15 cellular contexts compared by ENCODE assay signal in genomic region chr7:30921951-30922401, GRCh38. TPM values are rescaled to one million over a fixed set of nuclear protein-coding genes. Genes with fewer than 3 reads are reported as not detected.
DNase-seq lines count a peak whose midpoint lies in the region; ATAC-seq and TF ChIP-seq lines count a peak whose summit lies in the region.
"Had no signal": no experiment of that assay in that cellular context is flagged by ENCODE, and none has a peak within 500 bp of the region (broad histone marks: within the 10 kb centered on the region; RNA-seq: fewer than 3 reads in every experiment).

No MANE protein-coding gene starts in this region.

- no peaks in the 10 kb centered on the region for H3K27me3 ChIP-seq in upper lobe of right lung

- peaks cover 78% of the 10 kb centered on the region for H3K36me3 ChIP-seq in upper lobe of right lung
- H3K36me3 ChIP-seq: HAP-1 had no signal

- H3K27ac Mint-ChIP-seq in nephron progenitor cell = no peak overlapping the region

- H3K27ac ChIP-seq in upper lobe of right lung = peak overlapping the region; percentile 51

- no peaks in the 10 kb centered on the region for H3K27me3 Mint-ChIP-seq in nephron progenitor cell (ENCODE audit: low read depth, poor library complexity)

- no peak overlapping the region for H3K4me3 ChIP-seq in upper lobe of right lung
- H3K4me3 ChIP-seq: HAP-1 had no signal

- no peaks in the 10 kb centered on the region for H3K36me3 Mint-ChIP-seq in nephron progenitor cell (ENCODE audit: low read depth)

- intact Hi-C loops in head of caudate nucleus (cut with DNase I) = no loop called here
- intact Hi-C loops in upper lobe of right lung (cut with DNase I) = no loop called here

- H3K9me3 Mint-ChIP-seq in nephron progenitor cell = no peaks in the 10 kb centered on the region

- DNase-seq in activated effector memory CD4-positive, alpha-beta T cell treated with anti-CD3 and anti-CD28 coated beads, Interleukin-2, amount 50 U/mL, for 16 hours = peak; percentile 49
- DNase-seq in activated effector memory CD4-positive, alpha-beta T cell treated with Interleukin-2 at 50 U/mL for 16 hours = no peak
- DNase-seq in head of caudate nucleus (peak in 22 of 42 donors; percentile 1 to 31 (median 8)), nephron progenitor cell (peak; percentile 0), upper lobe of right lung (peak; percentile 65), EL (no peak), activated gamma-delta T cell treated with Interleukin-2 at 50 U/mL for 16 hours (no peak)
- DNase-seq: DMS153, NCI-H1105, NCI-H510A, small intestine, T1000 had no signal

- no peak overlapping the region for H3K4me3 Mint-ChIP-seq in nephron progenitor cell

- H3K9me3 ChIP-seq in upper lobe of right lung = no peaks in the 10 kb centered on the region
- H3K9me3 ChIP-seq: HAP-1 had no signal

- TF ChIP-seq CTCF in nephron progenitor cell (IDR thresholded peaks at IDR 0.05) (no peak), upper lobe of right lung (IDR thresholded peaks at IDR 0.05) (no peak)

- no peak for ATAC-seq in upper lobe of right lung
- ATAC-seq in GM21515 (IDR thresholded peaks at IDR 0.05; ENCODE audit: unreplicated experiment) = no peak

- H3K4me1 ChIP-seq in upper lobe of right lung = peaks cover 42% of the 10 kb centered on the region
- H3K4me1 ChIP-seq: HAP-1 had no signal

- H3K4me1 Mint-ChIP-seq in nephron progenitor cell = peaks cover 24% of the 10 kb centered on the region

RNA-seq across cellular contexts. Expression of gene AQP1, which starts 10.3 kb away (rescaled TPM):
- 1,132 TPM for total RNA-seq in upper lobe of right lung

RNA-seq across cellular contexts. Expression of gene GHRHR, which starts 41.8 kb away (rescaled TPM):
- not detected for total RNA-seq in upper lobe of right lung
- total RNA-seq: RPMI7951 had no signal

Comparison
In these comparisons a context has a peak if more than half of its experiments do, and no peak if none do; other contexts are left out.
1. DNase-seq: peak in activated effector memory CD4-positive, alpha-beta T cell treated with anti-CD3 and anti-CD28 coated beads, Interleukin-2, amount 50 U/mL, for 16 hours (single experiment), head of caudate nucleus (22 of 42), nephron progenitor cell (single experiment) and upper lobe of right lung (single experiment); none in activated effector memory CD4-positive, alpha-beta T cell treated with Interleukin-2 at 50 U/mL for 16 hours (single experiment), EL (single experiment) and activated gamma-delta T cell treated with Interleukin-2 at 50 U/mL for 16 hours (single experiment).